ENCODE assay signal across 8 cellular contexts in genomic region chr7:76357379-76358052, GRCh38. TPM values are rescaled to one million over a fixed set of nuclear protein-coding genes. Genes with fewer than 3 reads are reported as not detected.
DNase-seq lines count a peak whose midpoint lies in the region; ATAC-seq and TF ChIP-seq lines count a peak whose summit lies in the region.

No MANE protein-coding gene starts in this region.

- H3K27me3 ChIP-seq in gastroesophageal sphincter, result no peaks in the 10 kb centered on the region

- H3K27ac Mint-ChIP-seq in T-cell, result peak overlapping the region; percentile 90 to 92

- no peaks in the 10 kb centered on the region for H3K9me3 Mint-ChIP-seq in T-cell

- ATAC-seq in T-cell (replicated peaks in 1 of 4) (no peak), gastroesophageal sphincter (no peak)

- 0 to 1% methylated on average over 13 to 14 of the region's 14 CpGs for WGBS in gastroesophageal sphincter (ENCODE audit: low coverage in 1 of 2), 2 donors

- DNase-seq in NCI-H2107 treated with DMSO at 0.1 percent for 48 hours (lab: John Stamatoyannopoulos, UW; ENCODE audit: unreplicated experiment) (peak; percentile 69), NCI-H2107 (lab: John Stamatoyannopoulos, UW) (no peak), T-cell (no peak), DMS153 (lab: John Stamatoyannopoulos, UW) (no peak), LoVo (ENCODE audit: low spot score) (no peak)
- DNase-seq in activated CD4-positive, alpha-beta T cell treated with anti-CD3 and anti-CD28 coated beads, Interleukin-2, amount 50 U/mL, for 4 hours, result no peak

- H3K9me3 ChIP-seq in gastroesophageal sphincter, result no peaks in the 10 kb centered on the region

- peak overlapping the region; percentile 91 to 95 (median 94) for H3K4me3 Mint-ChIP-seq in T-cell

- CTCF ChIA-PET in T-cell (lab: Charles Lee), result interaction anchor here in 1 of 2 donors (0.5 to 1.5 kb wide), 5 partner anchors 36 to 179 kb away, joined by 3 to 8 read pairs (median 4); no protein-coding TSS in a partner anchor

- peaks cover 6 to 63% (median 18%) of the 10 kb centered on the region in 3 donors for H3K4me1 ChIP-seq in gastroesophageal sphincter

- no peak for TF ChIP-seq EP300 in gastroesophageal sphincter (IDR thresholded peaks at IDR 0.05)

- H3K4me3 ChIP-seq in gastroesophageal sphincter, result peak overlapping the region; percentile 96 to 99
- peak overlapping the region; percentile 70 to 100 (median 89) for H3K4me3 ChIP-seq in skin epidermis

- peaks cover 16% of the 10 kb centered on the region for H3K36me3 Mint-ChIP-seq in T-cell

- TF ChIP-seq CTCF in gastroesophageal sphincter (IDR thresholded peaks at IDR 0.05), result peak in 1 of 4 experiments; percentile 6

- no peaks in the 10 kb centered on the region for H3K36me3 ChIP-seq in gastroesophageal sphincter

- H3K27ac ChIP-seq in gastroesophageal sphincter (peak overlapping the region; percentile 97 to 100 (median 100)), skin epidermis (peak overlapping the region in 20 of 21 experiments; percentile 95 to 100 (median 99))

- peaks cover 44 to 50% (median 45%) of the 10 kb centered on the region in 3 donors for H3K4me1 Mint-ChIP-seq in T-cell

- H3K27me3 Mint-ChIP-seq in T-cell, result no peaks in the 10 kb centered on the region

- no peak for TF ChIP-seq POLR2A in gastroesophageal sphincter (IDR thresholded peaks at IDR 0.05)

- POLR2A ChIA-PET in T-cell (lab: Charles Lee), result interaction anchor here (0.6 to 1.4 kb wide), 5 partner anchors 9 to 1140 kb away, joined by 3 to 9 read pairs (median 5); no protein-coding TSS in a partner anchor

RNA-seq across cellular contexts. Expression of gene YWHAG, which starts 1.3 kb away (rescaled TPM):
- 10 to 100 TPM; 25.1 to 46.8 (median 41.7) TPM for total RNA-seq in T-cell
- 10 to 100 TPM; 49.8 to 86.2 (median 70.3) TPM for total RNA-seq in gastroesophageal sphincter

RNA-seq across cellular contexts. Expression of gene SSC4D, which starts 52.0 kb away (rescaled TPM):
- total RNA-seq in T-cell (under 1 TPM in 3 of 5 donors, not detected in 2; 0.20 to 0.76 (median 0.28) TPM), gastroesophageal sphincter (1 to 10 TPM in 2 of 4 donors, under 1 TPM in 1, not detected in 1; 0.47 to 1.4 (median 1.1) TPM)

RNA-seq across cellular contexts. Expression of gene HSPB1, which starts 55.0 kb away (rescaled TPM):
- total RNA-seq in T-cell (10 to 100 TPM; 38.1 to 43.6 (median 40.1) TPM), gastroesophageal sphincter (1,000 to 10,000 TPM in 2 of 4 donors, 100 to 1,000 TPM in 2; 880 to 2,548 (median 1,000) TPM)

Comparison
In these comparisons a context has a peak if more than half of its experiments do, and no peak if none do; other contexts are left out.
1. RNA of gene HSPB1, which starts 55.0 kb away (total RNA-seq): 880 to 2,548 TPM in gastroesophageal sphincter; 38.1 to 43.6 TPM in T-cell; every median in the first group is over 10 times any median in the second.